16 cellular contexts compared by ENCODE assay signal in genomic region chr17:7081341-7082062, GRCh38. TPM values are rescaled to one million over a fixed set of nuclear protein-coding genes. Genes with fewer than 3 reads are reported as not detected.
DNase-seq lines count a peak whose midpoint lies in the region; ATAC-seq, FAIRE-seq and TF ChIP-seq lines count a peak whose summit lies in the region.
"Had no signal": no experiment of that assay in that cellular context is flagged by ENCODE, and none has a peak within 500 bp of the region (broad histone marks: within the 10 kb centered on the region; RNA-seq: fewer than 3 reads in every experiment).

No MANE protein-coding gene starts in this region.

- H3K4ac ChIP-seq in mesendoderm (ENCODE audit: low read depth, low read length), result no peak overlapping the region

- H3K4me1 ChIP-seq in mesendoderm (ENCODE audit: control insufficient read depth, low read depth, low read length), result no peaks in the 10 kb centered on the region
- H3K4me1 ChIP-seq: ascending aorta, psoas muscle had no signal

- no peak overlapping the region for H2BK120ac ChIP-seq in mesendoderm (ENCODE audit: low read depth, low read length)

- peak; percentile 84 for ATAC-seq in activated T-helper 17 cell treated with anti-CD3 and anti-CD28 coated beads, Interleukin-2, amount 50 U/mL, for 72 hours (replicated peaks)

- no peak overlapping the region for H3K4me3 ChIP-seq in Jurkat, Clone E6-1 (ENCODE audit: low read length)
- no peak overlapping the region for H3K4me3 ChIP-seq in mesendoderm (ENCODE audit: low read length)
- H3K4me3 ChIP-seq: ascending aorta, heart right ventricle, psoas muscle, thoracic aorta had no signal

- H2BK15ac ChIP-seq in mesendoderm (replicated peaks; ENCODE audit: low read depth), result no peak overlapping the region

- H3K4me3 Mint-ChIP-seq in activated T-helper 17 cell treated with anti-CD3 and anti-CD28 coated beads, Interleukin-2, amount 50 U/mL, for 72 hours, result no peak overlapping the region

- no peak overlapping the region for H3K18ac ChIP-seq in mesendoderm (ENCODE audit: low read length)

- H3K27ac ChIP-seq in mesendoderm (ENCODE audit: low read depth, low read length), result no peak overlapping the region
- H3K27ac ChIP-seq: ascending aorta, psoas muscle, thoracic aorta had no signal

- no peaks in the 10 kb centered on the region for H3K27me3 Mint-ChIP-seq in activated T-helper 17 cell treated with anti-CD3 and anti-CD28 coated beads, Interleukin-2, amount 50 U/mL, for 72 hours

- DNase-seq in NOMO-1 treated with DMSO at 0.1 percent for 48 hours (lab: John Stamatoyannopoulos, UW; ENCODE audit: unreplicated experiment) (peak; percentile 27), NOMO-1 treated with dmso at 0.1 percent for 144 hours (lab: John Stamatoyannopoulos, UW; ENCODE audit: unreplicated experiment) (no peak), mesendoderm (peak; percentile 10), DMS153 treated with DMSO at 0.1 percent for 48 hours (lab: John Stamatoyannopoulos, UW; ENCODE audit: unreplicated experiment) (no peak), AML-193 (lab: John Stamatoyannopoulos, UW) (no peak), H54 (ENCODE audit: insufficient read length, low spot score) (no peak)
- peak; percentile 12 for DNase-seq in Jurkat, Clone E6-1 (ENCODE audit: low read depth, low spot score)
- DNase-seq: heart right ventricle, NCI-H1105 had no signal

- H3K27ac Mint-ChIP-seq in activated T-helper 17 cell treated with anti-CD3 and anti-CD28 coated beads, Interleukin-2, amount 50 U/mL, for 72 hours, result no peak overlapping the region

- no peaks in the 10 kb centered on the region for H3K36me3 ChIP-seq in mesendoderm (ENCODE audit: control insufficient read depth, insufficient read depth, low read length)
- H3K36me3 ChIP-seq: ascending aorta, heart right ventricle, thoracic aorta had no signal

- H2BK5ac ChIP-seq in mesendoderm (ENCODE audit: low read length), result no peak overlapping the region

- no peak for TF ChIP-seq POLR2A in H54 (IDR thresholded peaks at IDR 0.05; ENCODE audit: low read depth, low read length)

- no peaks in the 10 kb centered on the region for H3K79me1 ChIP-seq in mesendoderm (ENCODE audit: low read length)

- H3K27me3 ChIP-seq in mesendoderm (ENCODE audit: insufficient read depth, low read length, poor library complexity), result no peaks in the 10 kb centered on the region
- H3K27me3 ChIP-seq: ascending aorta had no signal

- H3K79me2 ChIP-seq in mesendoderm (ENCODE audit: control insufficient read depth, insufficient read depth, low read length), result no peaks in the 10 kb centered on the region

- H3K4me1 Mint-ChIP-seq in activated T-helper 17 cell treated with anti-CD3 and anti-CD28 coated beads, Interleukin-2, amount 50 U/mL, for 72 hours, result peaks cover 17% of the 10 kb centered on the region

- H3K36me3 Mint-ChIP-seq in activated T-helper 17 cell treated with anti-CD3 and anti-CD28 coated beads, Interleukin-2, amount 50 U/mL, for 72 hours (ENCODE audit: low read depth), result no peaks in the 10 kb centered on the region

- no peak overlapping the region for H4K5ac ChIP-seq in mesendoderm (ENCODE audit: low read length)

- FAIRE-seq in H54 (lab: Jason Lieb, UNC), result no peak
- FAIRE-seq: endometrium had no signal

- no peak overlapping the region for H3K56ac ChIP-seq in mesendoderm (ENCODE audit: low read length)

- WGBS in mesendoderm (ENCODE audit: extremely low coverage, insufficient coverage, low lambda C conversion rate), result 100% methylated on average over 3 of the region's 16 CpGs

- H3K9me3 Mint-ChIP-seq in activated T-helper 17 cell treated with anti-CD3 and anti-CD28 coated beads, Interleukin-2, amount 50 U/mL, for 72 hours, result no peaks in the 10 kb centered on the region

- no peak overlapping the region for H3K4me2 ChIP-seq in mesendoderm (ENCODE audit: low read length)

- no peak overlapping the region for H3K9ac ChIP-seq in mesendoderm (ENCODE audit: low read length)

- H2AK5ac ChIP-seq in mesendoderm (ENCODE audit: low read length), result no peak overlapping the region

- H3K23ac ChIP-seq in mesendoderm (ENCODE audit: low read length), result no peak overlapping the region

- no peak overlapping the region for H4K8ac ChIP-seq in mesendoderm (ENCODE audit: low read depth, low read length)

RNA-seq across cellular contexts. Expression of gene CLEC10A, which starts 1.5 kb away (rescaled TPM):
- polyA plus RNA-seq in Jurkat, Clone E6-1 (2012; ENCODE audit: insufficient read depth, insufficient read length), result not detected
- total RNA-seq in activated T-helper 17 cell treated with anti-CD3 and anti-CD28 coated beads, Interleukin-2, amount 50 U/mL, for 72 hours, result not detected
- not detected for polyA plus RNA-seq in mesendoderm (2013, experiment 1 of 2)
- polyA plus RNA-seq in mesendoderm (2013, experiment 2 of 2), result not detected
- total RNA-seq: A172, NCI-H460 had no signal

RNA-seq across cellular contexts. Expression of gene ASGR2, which starts 33.1 kb away (rescaled TPM):
- polyA plus RNA-seq in Jurkat, Clone E6-1 (2012; ENCODE audit: insufficient read depth, insufficient read length), result not detected
- total RNA-seq in activated T-helper 17 cell treated with anti-CD3 and anti-CD28 coated beads, Interleukin-2, amount 50 U/mL, for 72 hours, result not detected
- 0.04 TPM for polyA plus RNA-seq in mesendoderm (2013, experiment 1 of 2)
- polyA plus RNA-seq in mesendoderm (2013, experiment 2 of 2), result not detected
- total RNA-seq: A172, ascending aorta, NCI-H460 had no signal

RNA-seq across cellular contexts. Expression of gene SLC16A11, which starts 37.6 kb away (rescaled TPM):
- not detected for polyA plus RNA-seq in Jurkat, Clone E6-1 (2012; ENCODE audit: insufficient read depth, insufficient read length)
- 1 to 10 TPM in 1 of 2 donors, under 1 TPM in 1; 0.63 to 3.5 TPM for total RNA-seq in activated T-helper 17 cell treated with anti-CD3 and anti-CD28 coated beads, Interleukin-2, amount 50 U/mL, for 72 hours
- polyA plus RNA-seq in mesendoderm (2013, experiment 1 of 2), result 0.06 TPM
- 0.03 TPM for polyA plus RNA-seq in mesendoderm (2013, experiment 2 of 2)
- total RNA-seq: A172, ascending aorta had no signal

RNA-seq across cellular contexts. Expression of gene SLC16A13, which starts 45.7 kb away (rescaled TPM):
- 4.7 TPM for polyA plus RNA-seq in Jurkat, Clone E6-1 (2012; ENCODE audit: insufficient read depth, insufficient read length)
- total RNA-seq in activated T-helper 17 cell treated with anti-CD3 and anti-CD28 coated beads, Interleukin-2, amount 50 U/mL, for 72 hours, result 10 to 100 TPM; 10.7 to 11.8 TPM
- polyA plus RNA-seq in mesendoderm (2013, experiment 1 of 2), result 5.8 TPM
- 5.3 TPM for polyA plus RNA-seq in mesendoderm (2013, experiment 2 of 2)

RNA-seq across cellular contexts. Expression of gene BCL6B, which starts 58.7 kb away (rescaled TPM):
- not detected for polyA plus RNA-seq in Jurkat, Clone E6-1 (2012; ENCODE audit: insufficient read depth, insufficient read length)
- 1 to 10 TPM in 1 of 2 donors, under 1 TPM in 1; 0.50 to 2.3 TPM for total RNA-seq in activated T-helper 17 cell treated with anti-CD3 and anti-CD28 coated beads, Interleukin-2, amount 50 U/mL, for 72 hours
- polyA plus RNA-seq in mesendoderm (2013, experiment 1 of 2), result 0.87 TPM
- polyA plus RNA-seq in mesendoderm (2013, experiment 2 of 2), result 1.1 TPM
- total RNA-seq: NCI-H460 had no signal

Comparison
In these comparisons a context has a peak if more than half of its experiments do, and no peak if none do; other contexts are left out.
1. DNase-seq: peak in NOMO-1 treated with DMSO at 0.1 percent for 48 hours (single experiment), Jurkat, Clone E6-1 (single experiment) and mesendoderm (single experiment); none in NOMO-1 treated with dmso at 0.1 percent for 144 hours (single experiment), DMS153 treated with DMSO at 0.1 percent for 48 hours (single experiment), AML-193 (0 of 2) and H54 (single experiment).